18 cellular contexts compared by ENCODE assay signal in the genomic region with DNA sequence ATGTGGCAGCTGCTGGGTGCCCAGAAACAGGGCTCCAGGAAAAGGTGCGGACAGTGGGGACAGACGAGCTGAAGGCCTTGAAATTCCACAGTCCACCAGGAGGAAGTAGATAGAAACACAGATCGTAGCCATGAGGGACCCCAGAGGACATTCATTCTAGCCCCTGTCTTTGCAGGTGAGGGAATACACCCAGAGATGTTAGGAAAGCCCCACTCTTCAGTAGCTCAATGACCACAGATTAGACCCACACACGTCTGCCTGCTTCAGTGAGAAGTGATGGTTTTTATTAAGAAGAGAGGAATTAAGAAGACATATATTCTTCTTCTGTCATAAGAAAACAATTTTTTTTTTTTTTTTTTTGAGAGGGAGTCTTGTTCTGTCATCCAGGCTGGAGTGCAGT.
DNase-seq lines count a peak whose midpoint lies in the region; ATAC-seq and TF ChIP-seq lines count a peak whose summit lies in the region.
"Had no signal": no experiment of that assay in that cellular context is flagged by ENCODE, and none has a peak within 500 bp of the region (broad histone marks: within the 10 kb centered on the region; RNA-seq: fewer than 3 reads in every experiment).

No MANE protein-coding gene starts in this region.

- no peaks in the 10 kb centered on the region for H4K20me1 ChIP-seq in MM.1S (ENCODE audit: insufficient read depth, low read length)

- CTCF ChIA-PET in activated naive CD4-positive, alpha-beta T cell treated with anti-CD3 and anti-CD28 coated beads, Interleukin-2, amount 10 ng/mL, durations not matched to agents 7 days and 5 days (lab: Charles Lee), result interaction anchor here (1.2 to 2.2 kb wide), 5 partner anchors 10 to 524 kb away, joined by 3 to 6 read pairs (median 5); no protein-coding TSS in a partner anchor

- H3K9me2 ChIP-seq in MM.1S (replicated peaks; ENCODE audit: insufficient read depth, low read length), result no peaks in the 10 kb centered on the region

- H3K27ac Mint-ChIP-seq in activated naive CD4-positive, alpha-beta T cell treated with anti-CD3 and anti-CD28 coated beads, Interleukin-2, amount 10 ng/mL, durations not matched to agents 7 days and 5 days, result peak overlapping the region; percentile 88
- peak overlapping the region; percentile 96 for H3K27ac Mint-ChIP-seq in activated naive CD8-positive, alpha-beta T cell
- H3K27ac Mint-ChIP-seq in stimulated activated naive B cell treated with anti-CD40 and anti-IgM and Interleukin-4, amounts not matched to agents 10 μg/mL and 1 μg/mL and 100 μg/mL, for 72 hours, result no peak overlapping the region
- H3K27ac Mint-ChIP-seq: HFFc6, memory B cell, nephron had no signal

- H3F3A ChIP-seq in MM.1S (ENCODE audit: insufficient read depth, low read length), result no peaks in the 10 kb centered on the region

- H3K27me3 Mint-ChIP-seq in activated naive CD4-positive, alpha-beta T cell treated with anti-CD3 and anti-CD28 coated beads, Interleukin-2, amount 10 ng/mL, durations not matched to agents 7 days and 5 days, result no peaks in the 10 kb centered on the region
- H3K27me3 Mint-ChIP-seq in activated naive CD8-positive, alpha-beta T cell, result no peaks in the 10 kb centered on the region
- H3K27me3 Mint-ChIP-seq in stimulated activated naive B cell treated with anti-CD40 and anti-IgM and Interleukin-4, amounts not matched to agents 10 μg/mL and 1 μg/mL and 100 μg/mL, for 72 hours, result no peaks in the 10 kb centered on the region
- H3K27me3 Mint-ChIP-seq: memory B cell had no signal

- H3K4me1 ChIP-seq in MM.1S (ENCODE audit: low read length), result peaks cover 24% of the 10 kb centered on the region
- no peaks in the 10 kb centered on the region for H3K4me1 ChIP-seq in breast epithelium
- H3K4me1 ChIP-seq: tibial artery had no signal

- H3K4me2 ChIP-seq in MM.1S (ENCODE audit: low read depth, low read length), result peak overlapping the region; percentile 4; the same call in 1 of the 2 replicates

- TF ChIP-seq CTCF in MM.1S (IDR thresholded peaks at IDR 0.05; ENCODE audit: low read length), result no peak
- TF ChIP-seq CTCF in breast epithelium (IDR thresholded peaks at IDR 0.05), result no peak

- H3K9ac ChIP-seq in MM.1S (ENCODE audit: low read length), result no peak overlapping the region

- H3K27me3 ChIP-seq in MM.1S (replicated peaks; ENCODE audit: insufficient read depth, low read length), result no peaks in the 10 kb centered on the region
- H3K27me3 ChIP-seq in breast epithelium, result no peaks in the 10 kb centered on the region
- H3K27me3 ChIP-seq: tibial artery had no signal

- peak; percentile 58 to 68 for ATAC-seq in stimulated activated naive B cell treated with anti-CD40 and anti-IgM and Interleukin-4, amounts not matched to agents 10 μg/mL and 1 μg/mL and 100 μg/mL, for 72 hours (replicated peaks)
- ATAC-seq: Right ventricle myocardium inferior had no signal

- H3K9me3 ChIP-seq in MM.1S (replicated peaks; ENCODE audit: insufficient read depth, low read length) (no peaks in the 10 kb centered on the region), breast epithelium (no peaks in the 10 kb centered on the region)
- H3K9me3 ChIP-seq: tibial artery had no signal

- no peaks in the 10 kb centered on the region for H3K79me2 ChIP-seq in MM.1S (ENCODE audit: low read length)

- no peak for DNase-seq in activated naive CD4-positive, alpha-beta T cell treated with anti-CD3 and anti-CD28 coated beads, Interleukin-2, amount 10 ng/mL, durations not matched to agents 7 days and 5 days
- DNase-seq in activated naive CD4-positive, alpha-beta T cell treated with Interleukin-2 at 50 U/mL for 16 hours, result no peak
- DNase-seq in MM.1S (no peak), NCI-H446 (lab: John Stamatoyannopoulos, UW) (no peak), H4 (ENCODE audit: low spot score) (no peak), breast epithelium (ENCODE audit: low spot score in 2 of 2) (no peak)
- DNase-seq in stimulated activated naive B cell treated with anti-CD40 and anti-IgM and Interleukin-4, amounts not matched to agents 10 μg/mL and 1 μg/mL and 100 μg/mL, for 72 hours, result no peak
- DNase-seq: activated gamma-delta T cell, DMS53, glutamatergic neuron, HFFc6, NCI-H1417, NCI-H526 treated with DMSO at 0.1 percent for 48 hours, tibial artery had no signal

- H3K27ac ChIP-seq in MM.1S (ENCODE audit: low read length), result peak overlapping the region; percentile 19; the same call in 1 of the 2 replicates
- no peak overlapping the region for H3K27ac ChIP-seq in breast epithelium
- H3K27ac ChIP-seq: tibial artery had no signal

- peaks cover 6% of the 10 kb centered on the region for H3K9me3 Mint-ChIP-seq in activated naive CD4-positive, alpha-beta T cell treated with anti-CD3 and anti-CD28 coated beads, Interleukin-2, amount 10 ng/mL, durations not matched to agents 7 days and 5 days
- no peaks in the 10 kb centered on the region for H3K9me3 Mint-ChIP-seq in activated naive CD8-positive, alpha-beta T cell (ENCODE audit: low read depth)
- peaks cover 0 to 3% of the 10 kb centered on the region in 2 donors for H3K9me3 Mint-ChIP-seq in stimulated activated naive B cell treated with anti-CD40 and anti-IgM and Interleukin-4, amounts not matched to agents 10 μg/mL and 1 μg/mL and 100 μg/mL, for 72 hours
- H3K9me3 Mint-ChIP-seq: HFFc6, memory B cell, nephron had no signal

- H3K36me3 ChIP-seq in MM.1S (replicated peaks; ENCODE audit: insufficient read depth, low read length) (no peaks in the 10 kb centered on the region), breast epithelium (no peaks in the 10 kb centered on the region)
- H3K36me3 ChIP-seq: tibial artery had no signal

- H3K4me3 Mint-ChIP-seq in activated naive CD4-positive, alpha-beta T cell treated with anti-CD3 and anti-CD28 coated beads, Interleukin-2, amount 10 ng/mL, durations not matched to agents 7 days and 5 days, result peak overlapping the region; percentile 24
- H3K4me3 Mint-ChIP-seq in activated naive CD8-positive, alpha-beta T cell, result peak overlapping the region; percentile 68
- H3K4me3 Mint-ChIP-seq in stimulated activated naive B cell treated with anti-CD40 and anti-IgM and Interleukin-4, amounts not matched to agents 10 μg/mL and 1 μg/mL and 100 μg/mL, for 72 hours, result no peak overlapping the region
- H3K4me3 Mint-ChIP-seq: HFFc6, memory B cell, nephron had no signal

- TF ChIP-seq POLR2A in breast epithelium (IDR thresholded peaks at IDR 0.05), result no peak

- H3K36me3 Mint-ChIP-seq in activated naive CD4-positive, alpha-beta T cell treated with anti-CD3 and anti-CD28 coated beads, Interleukin-2, amount 10 ng/mL, durations not matched to agents 7 days and 5 days, result peaks cover 9% of the 10 kb centered on the region
- no peaks in the 10 kb centered on the region for H3K36me3 Mint-ChIP-seq in activated naive CD8-positive, alpha-beta T cell
- H3K36me3 Mint-ChIP-seq in stimulated activated naive B cell treated with anti-CD40 and anti-IgM and Interleukin-4, amounts not matched to agents 10 μg/mL and 1 μg/mL and 100 μg/mL, for 72 hours, result no peaks in the 10 kb centered on the region

- intact Hi-C loops in breast epithelium (cut with DNase I; ENCODE audit: low total_unique reads), result no loop called here

- H3K4me3 ChIP-seq in MM.1S (ENCODE audit: low read length) (no peak overlapping the region), breast epithelium (no peak overlapping the region)
- H3K4me3 ChIP-seq: tibial artery had no signal

- peaks cover 93% of the 10 kb centered on the region for H3K4me1 Mint-ChIP-seq in activated naive CD4-positive, alpha-beta T cell treated with anti-CD3 and anti-CD28 coated beads, Interleukin-2, amount 10 ng/mL, durations not matched to agents 7 days and 5 days
- H3K4me1 Mint-ChIP-seq in activated naive CD8-positive, alpha-beta T cell (ENCODE audit: low read depth), result peaks cover 93% of the 10 kb centered on the region
- H3K4me1 Mint-ChIP-seq in stimulated activated naive B cell treated with anti-CD40 and anti-IgM and Interleukin-4, amounts not matched to agents 10 μg/mL and 1 μg/mL and 100 μg/mL, for 72 hours, result peaks cover 22 to 23% of the 10 kb centered on the region in 2 donors
- H3K4me1 Mint-ChIP-seq: nephron had no signal

- H2AFZ ChIP-seq in MM.1S (ENCODE audit: low read length), result peak overlapping the region; percentile 66

Comparison
In these comparisons a context has a peak if more than half of its experiments do, and no peak if none do; other contexts are left out.
1. H3K4me3 Mint-ChIP-seq: peak in activated naive CD4-positive, alpha-beta T cell treated with anti-CD3 and anti-CD28 coated beads, Interleukin-2, amount 10 ng/mL, durations not matched to agents 7 days and 5 days (single experiment) and activated naive CD8-positive, alpha-beta T cell (single experiment); none in stimulated activated naive B cell treated with anti-CD40 and anti-IgM and Interleukin-4, amounts not matched to agents 10 μg/mL and 1 μg/mL and 100 μg/mL, for 72 hours (0 of 2).